In genomic region chr10:71316786-71317160, GRCh38 we compare ENCODE assay signal across 29 cellular contexts. TPM values are rescaled to one million over a fixed set of nuclear protein-coding genes. Genes with fewer than 3 reads are reported as not detected.
A peak's percentile ranks its signal among the peaks of the same experiment; 100 is the strongest.
DNase-seq lines count a peak whose midpoint lies in the region; ATAC-seq and TF ChIP-seq lines count a peak whose summit lies in the region.
"Had no signal": no experiment of that assay in that cellular context is flagged by ENCODE, and none has a peak within 500 bp of the region (broad histone marks: within the 10 kb centered on the region; RNA-seq: fewer than 3 reads in every experiment).

No MANE protein-coding gene starts in this region.

- no peaks in the 10 kb centered on the region for H3K9me3 ChIP-seq in BLaER1 treated with 17β-estradiol and CSF1 and Interleukin-3, amounts not matched to agents 10 nM and 100 nM (replicated peaks in 1 of 11)
- H3K9me3 ChIP-seq: esophagus squamous epithelium, neutrophil, prostate gland, sigmoid colon, SJSA1, testis, uterus had no signal

- peak overlapping the region in 9 of 11 experiments; percentile 59 to 95 (median 92); a peak in 19 of 22 replicates for H3K27ac ChIP-seq in BLaER1 treated with 17β-estradiol and CSF1 and Interleukin-3, amounts not matched to agents 10 nM and 100 nM
- no peak overlapping the region for H3K27ac ChIP-seq in GM23338 (ENCODE audit: low read depth)
- H3K27ac ChIP-seq: cardiac muscle cell, esophagus squamous epithelium, neutrophil, prostate gland, sigmoid colon, SJSA1, testis had no signal

- no peaks in the 10 kb centered on the region for H3K9me3 Mint-ChIP-seq in GM23338
- H3K9me3 Mint-ChIP-seq: activated T-cell treated with anti-CD3 and anti-CD28 coated beads, Interleukin-2, amount 50 U/mL, for 72 hours; stimulated activated naive B cell treated with anti-CD40 and anti-IgM and Interleukin-4, amounts not matched to agents 10 μg/mL and 1 μg/mL and 100 μg/mL, for 72 hours; T-cell had no signal

- no peaks in the 10 kb centered on the region for H3K9me2 ChIP-seq in GM23338 (ENCODE audit: insufficient read depth)

- peaks cover 19% of the 10 kb centered on the region; the same call in 2 of the 3 replicates for H3K4me1 Mint-ChIP-seq in GM23338

- peak overlapping the region in 10 of 11 experiments; percentile 4 to 78 (median 68); a peak in 17 of 22 replicates for H3K9ac ChIP-seq in BLaER1 treated with 17β-estradiol and CSF1 and Interleukin-3, amounts not matched to agents 10 nM and 100 nM

- ATAC-seq in GM23338 = no peak
- no peak for ATAC-seq in HG02798 (IDR thresholded peaks at IDR 0.05; ENCODE audit: poor library complexity, unreplicated experiment)
- ATAC-seq: activated T-cell treated with anti-CD3 and anti-CD28 coated beads, Interleukin-2, amount 50 U/mL, for 72 hours; HepG2; T-cell had no signal

- no peak overlapping the region for H3K27ac Mint-ChIP-seq in GM23338
- H3K27ac Mint-ChIP-seq: activated T-cell treated with anti-CD3 and anti-CD28 coated beads, Interleukin-2, amount 50 U/mL, for 72 hours; stimulated activated naive B cell treated with anti-CD40 and anti-IgM and Interleukin-4, amounts not matched to agents 10 μg/mL and 1 μg/mL and 100 μg/mL, for 72 hours; T-cell had no signal

- peak overlapping the region; percentile 62 to 88 (median 82) for H3K4me2 ChIP-seq in BLaER1 treated with 17β-estradiol and CSF1 and Interleukin-3, amounts not matched to agents 10 nM and 100 nM
- no peak overlapping the region for H3K4me2 ChIP-seq in GM23338

- peaks cover 8% of the 10 kb centered on the region for H3K27me3 Mint-ChIP-seq in GM23338 (ENCODE audit: insufficient read depth, low read depth, poor library complexity)

- no peaks in the 10 kb centered on the region for H3K36me3 ChIP-seq in BLaER1 treated with 17β-estradiol and CSF1 and Interleukin-3, amounts not matched to agents 10 nM and 100 nM
- no peaks in the 10 kb centered on the region for H3K36me3 ChIP-seq in GM23338 (ENCODE audit: insufficient read depth)
- H3K36me3 ChIP-seq: cardiac muscle cell, esophagus squamous epithelium, neutrophil, prostate gland, sigmoid colon, SJSA1, uterus had no signal

- H3K36me3 Mint-ChIP-seq in GM23338 (ENCODE audit: low read depth) = no peaks in the 10 kb centered on the region
- H3K36me3 Mint-ChIP-seq: stimulated activated naive B cell treated with anti-CD40 and anti-IgM and Interleukin-4, amounts not matched to agents 10 μg/mL and 1 μg/mL and 100 μg/mL, for 72 hours; T-cell had no signal

- H2AFZ ChIP-seq in GM23338 = peak overlapping the region; percentile 43

- 0 out of 20 replicates have a peak overlapping the region, but pooled peaks of 1 of the 10 experiments have one; percentile 28 for H3K4me3 ChIP-seq in BLaER1 treated with 17β-estradiol and CSF1 and Interleukin-3, amounts not matched to agents 10 nM and 100 nM
- H3K4me3 ChIP-seq in GM23338 = no peak overlapping the region
- H3K4me3 ChIP-seq: cardiac muscle cell, esophagus squamous epithelium, prostate gland, sigmoid colon, SJSA1, testis, uterus had no signal

- H3K79me2 ChIP-seq in GM23338 (replicated peaks; ENCODE audit: insufficient read depth) = no peaks in the 10 kb centered on the region

- no peak for DNase-seq in GM23338 (ENCODE audit: low spot score)
- DNase-seq in UCSD-AML1 (lab: John Stamatoyannopoulos, UW; ENCODE audit: unreplicated experiment) = peak; percentile 43
- peak; percentile 40 for DNase-seq in left kidney (ENCODE audit: low read depth, low spot score)
- DNase-seq in stimulated activated naive CD4-positive, alpha-beta T cell treated with Interleukin-2 at 50 U/mL for 16 hours (lab: John Stamatoyannopoulos, UW) = no peak
- no peak for DNase-seq in nucleus accumbens (lab: John Stamatoyannopoulos, UW)
- DNase-seq in NCI-H2171 (lab: John Stamatoyannopoulos, UW) = no peak
- DNase-seq: activated CD4-positive, alpha-beta T cell treated with anti-CD3 and anti-CD28 coated beads for 4 hours; activated naive CD4-positive, alpha-beta T cell treated with anti-CD3 and anti-CD28 coated beads, Interleukin-2, amount 50 U/mL, for 16 hours; activated T-cell treated with anti-CD3 and anti-CD28 coated beads, Interleukin-2, amount 50 U/mL, for 72 hours; aorta; C1 segment of cervical spinal cord; esophagus squamous epithelium; NCI-H1092; NCI-H187 treated with DMSO at 0.1 percent for 48 hours; NCI-H446; NCI-H774; sigmoid colon; stimulated activated CD4-positive, alpha-beta T cell treated with anti-CD3 and anti-CD28 coated beads, Interleukin-4, amount 100 ng/mL, for 4 hours; stimulated activated naive B cell treated with anti-CD40 and anti-IgM and Interleukin-4, amounts not matched to agents 10 μg/mL and 1 μg/mL and 100 μg/mL, for 72 hours; T-cell; testis; uterus had no signal

- H3K4me3 Mint-ChIP-seq in GM23338 = no peak overlapping the region
- H3K4me3 Mint-ChIP-seq: activated T-cell treated with anti-CD3 and anti-CD28 coated beads, Interleukin-2, amount 50 U/mL, for 72 hours; stimulated activated naive B cell treated with anti-CD40 and anti-IgM and Interleukin-4, amounts not matched to agents 10 μg/mL and 1 μg/mL and 100 μg/mL, for 72 hours; T-cell had no signal

- 0 out of 2 replicates have a peak, but pooled peaks cover 2% of the 10 kb centered on the region for H3F3A ChIP-seq in GM23338 (replicated peaks; ENCODE audit: low read depth)

- no peak for TF ChIP-seq CTCF in GM23338 (conservative IDR thresholded peaks at IDR 0.05; ENCODE audit: low read depth in 2 of 2)

- peaks cover 45 to 67% (median 61%) of the 10 kb centered on the region in 10 experiments for H3K4me1 ChIP-seq in BLaER1 treated with 17β-estradiol and CSF1 and Interleukin-3, amounts not matched to agents 10 nM and 100 nM
- peaks cover 5% of the 10 kb centered on the region for H3K4me1 ChIP-seq in GM23338 (ENCODE audit: insufficient read depth)
- H3K4me1 ChIP-seq: prostate gland, uterus had no signal

- H4K20me1 ChIP-seq in BLaER1 treated with 17β-estradiol and CSF1 and Interleukin-3, amounts not matched to agents 10 nM and 100 nM = peaks cover 0 to 18% (median 4%) of the 10 kb centered on the region in 11 experiments; a peak in 6 of 22 replicates
- H4K20me1 ChIP-seq in GM23338 (replicated peaks; ENCODE audit: insufficient read depth) = no peaks in the 10 kb centered on the region

- no peaks in the 10 kb centered on the region for H3K27me3 ChIP-seq in BLaER1 treated with 17β-estradiol and CSF1 and Interleukin-3, amounts not matched to agents 10 nM and 100 nM
- no peaks in the 10 kb centered on the region for H3K27me3 ChIP-seq in GM23338 (ENCODE audit: insufficient read depth)
- H3K27me3 ChIP-seq: cardiac muscle cell, neutrophil, sigmoid colon, SJSA1, testis, uterus had no signal

TF ChIP-seq in GM23338, 12 proteins besides CTCF, POLR2A, EP300 and RAD21 (continues in another document):
- no peak for TF ChIP-seq ZNF331 (CRISPR knock-in tag; IDR thresholded peaks at IDR 0.05; ENCODE audit: low read depth)
- TF ChIP-seq, protein P1, sequence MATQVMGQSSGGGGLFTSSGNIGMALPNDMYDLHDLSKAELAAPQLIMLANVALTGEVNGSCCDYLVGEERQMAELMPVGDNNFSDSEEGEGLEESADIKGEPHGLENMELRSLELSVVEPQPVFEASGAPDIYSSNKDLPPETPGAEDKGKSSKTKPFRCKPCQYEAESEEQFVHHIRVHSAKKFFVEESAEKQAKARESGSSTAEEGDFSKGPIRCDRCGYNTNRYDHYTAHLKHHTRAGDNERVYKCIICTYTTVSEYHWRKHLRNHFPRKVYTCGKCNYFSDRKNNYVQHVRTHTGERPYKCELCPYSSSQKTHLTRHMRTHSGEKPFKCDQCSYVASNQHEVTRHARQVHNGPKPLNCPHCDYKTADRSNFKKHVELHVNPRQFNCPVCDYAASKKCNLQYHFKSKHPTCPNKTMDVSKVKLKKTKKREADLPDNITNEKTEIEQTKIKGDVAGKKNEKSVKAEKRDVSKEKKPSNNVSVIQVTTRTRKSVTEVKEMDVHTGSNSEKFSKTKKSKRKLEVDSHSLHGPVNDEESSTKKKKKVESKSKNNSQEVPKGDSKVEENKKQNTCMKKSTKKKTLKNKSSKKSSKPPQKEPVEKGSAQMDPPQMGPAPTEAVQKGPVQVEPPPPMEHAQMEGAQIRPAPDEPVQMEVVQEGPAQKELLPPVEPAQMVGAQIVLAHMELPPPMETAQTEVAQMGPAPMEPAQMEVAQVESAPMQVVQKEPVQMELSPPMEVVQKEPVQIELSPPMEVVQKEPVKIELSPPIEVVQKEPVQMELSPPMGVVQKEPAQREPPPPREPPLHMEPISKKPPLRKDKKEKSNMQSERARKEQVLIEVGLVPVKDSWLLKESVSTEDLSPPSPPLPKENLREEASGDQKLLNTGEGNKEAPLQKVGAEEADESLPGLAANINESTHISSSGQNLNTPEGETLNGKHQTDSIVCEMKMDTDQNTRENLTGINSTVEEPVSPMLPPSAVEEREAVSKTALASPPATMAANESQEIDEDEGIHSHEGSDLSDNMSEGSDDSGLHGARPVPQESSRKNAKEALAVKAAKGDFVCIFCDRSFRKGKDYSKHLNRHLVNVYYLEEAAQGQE (IDR thresholded peaks at IDR 0.05; ENCODE audit: unreplicated experiment) = no peak
- TF ChIP-seq CREB1 (CRISPR knock-in tag; IDR thresholded peaks at IDR 0.05; ENCODE audit: low read depth) = no peak

RNA-seq across cellular contexts. Expression of gene SLC29A3, which starts 2.3 kb away (rescaled TPM):
- total RNA-seq in GM23338 (2014; rRNA removed; shearing (Covaris generic)) = 8.3 and 10.3 TPM in 2 replicates
- 11.3 and 12.3 TPM in 2 replicates for polyA plus RNA-seq in GM23338 (2016; fragmentation: Nextera tagmentation; extraction: Ambion mirVana)

Comparison
In these comparisons a context has a peak if more than half of its experiments do, and no peak if none do; other contexts are left out.
1. DNase-seq: peak in UCSD-AML1 (single experiment) and left kidney (single experiment); none in GM23338 (single experiment), stimulated activated naive CD4-positive, alpha-beta T cell treated with Interleukin-2 at 50 U/mL for 16 hours (single experiment), nucleus accumbens (0 of 56) and NCI-H2171 (single experiment).